ENCODE assay signal across 26 cellular contexts in genomic region chr10:14366760-14367159, GRCh38.
"Had no signal": no experiment of that assay in that cellular context is flagged by ENCODE, and none has a peak within 500 bp of the region (broad histone marks: within the 10 kb centered on the region; RNA-seq: fewer than 3 reads in every experiment).

No MANE protein-coding gene starts in this region.

- H3K4me2 ChIP-seq: smooth muscle cell had no signal

- H3K4me3 ChIP-seq: colonic mucosa, gastrocnemius medialis, heart right ventricle, ovary, smooth muscle cell, suprapubic skin, thyroid gland had no signal

- H3K4me3 Mint-ChIP-seq: endodermal cell; natural killer cell; neural crest cell; stimulated activated effector memory CD8-positive, alpha-beta T cell treated with anti-CD3 and anti-CD28 coated beads, Interleukin-12 subunit alpha, Interleukin-12 subunit beta, amount 100 ng/mL, for 72 hours; type B pancreatic cell had no signal

- ATAC-seq: gastrocnemius medialis; heart right ventricle; natural killer cell; right cardiac atrium; stimulated activated effector memory CD8-positive, alpha-beta T cell treated with anti-CD3 and anti-CD28 coated beads, Interleukin-12 subunit alpha, Interleukin-12 subunit beta, amount 100 ng/mL, for 72 hours; stimulated activated naive CD8-positive, alpha-beta T cell treated with anti-CD3 and anti-CD28 coated beads, Interleukin-15, Interleukin-2, amounts not matched to agents 100 U/mL and 50 U/mL, for 24 hours had no signal

- H3K4me1 Mint-ChIP-seq: endodermal cell; natural killer cell; stimulated activated effector memory CD8-positive, alpha-beta T cell treated with anti-CD3 and anti-CD28 coated beads, Interleukin-12 subunit alpha, Interleukin-12 subunit beta, amount 100 ng/mL, for 72 hours had no signal

- H3K9me3 Mint-ChIP-seq: endodermal cell; natural killer cell; neural crest cell; stimulated activated effector memory CD8-positive, alpha-beta T cell treated with anti-CD3 and anti-CD28 coated beads, Interleukin-12 subunit alpha, Interleukin-12 subunit beta, amount 100 ng/mL, for 72 hours; type B pancreatic cell had no signal

- DNase-seq: colonic mucosa; dermis blood vessel endothelial cell; endodermal cell; erythroblast; gastrocnemius medialis; heart right ventricle; hypothalamus; kidney glomerular epithelial cell; mesendoderm; natural killer cell; nucleus accumbens; ovary; right cardiac atrium; stimulated activated CD4-positive, alpha-beta T cell treated with anti-CD3 and anti-CD28 coated beads, Interleukin-4, amount 100 ng/mL, for 1 hour; stimulated activated CD8-positive, alpha-beta memory T cell treated with anti-CD3 and anti-CD28 coated beads, Interleukin-4, amount 100 ng/mL, for 48 hours; stimulated activated naive CD8-positive, alpha-beta T cell treated with anti-CD3 and anti-CD28 coated beads, Interleukin-15, Interleukin-2, amounts not matched to agents 100 U/mL and 50 U/mL, for 24 hours; thyroid gland had no signal

- FAIRE-seq: endothelial cell of umbilical vein, islet of Langerhans, urothelium cell line had no signal

- H3K27me3 ChIP-seq: colonic mucosa, gastrocnemius medialis, ovary, thyroid gland had no signal

- H3K36me3 ChIP-seq: colonic mucosa, gastrocnemius medialis, heart right ventricle, ovary, suprapubic skin, thyroid gland had no signal

- H3K36me3 Mint-ChIP-seq: natural killer cell; stimulated activated effector memory CD8-positive, alpha-beta T cell treated with anti-CD3 and anti-CD28 coated beads, Interleukin-12 subunit alpha, Interleukin-12 subunit beta, amount 100 ng/mL, for 72 hours; type B pancreatic cell had no signal

- H3K4me1 ChIP-seq: colonic mucosa, gastrocnemius medialis, heart right ventricle, suprapubic skin, thyroid gland had no signal

- H3K9me3 ChIP-seq: colonic mucosa, gastrocnemius medialis, heart right ventricle, ovary, suprapubic skin, thyroid gland had no signal

- H3K27ac ChIP-seq: colonic mucosa, gastrocnemius medialis, heart right ventricle, ovary, suprapubic skin, thyroid gland had no signal

- H3K27ac Mint-ChIP-seq: endodermal cell; natural killer cell; progenitor cell of endocrine pancreas; stimulated activated effector memory CD8-positive, alpha-beta T cell treated with anti-CD3 and anti-CD28 coated beads, Interleukin-12 subunit alpha, Interleukin-12 subunit beta, amount 100 ng/mL, for 72 hours; type B pancreatic cell had no signal
